In genomic region chr15:59296181-59296617, GRCh38 we compare ENCODE assay signal across 9 cellular contexts.
DNase-seq lines count a peak whose midpoint lies in the region; ATAC-seq and TF ChIP-seq lines count a peak whose summit lies in the region.
"Had no signal": no experiment of that assay in that cellular context is flagged by ENCODE, and none has a peak within 500 bp of the region (broad histone marks: within the 10 kb centered on the region; RNA-seq: fewer than 3 reads in every experiment).

No MANE protein-coding gene starts in this region.

- no peaks in the 10 kb centered on the region for H3K9me3 ChIP-seq in SJCRH30 (replicated peaks)
- no peaks in the 10 kb centered on the region for H3K9me3 ChIP-seq in spleen

- TF ChIP-seq POLR2A in spleen (IDR thresholded peaks at IDR 0.05): no peak

- 51 to 68% (median 66%) methylated on average over 6 of the region's 6 CpGs for WGBS in spleen, 5 donors

- H3K4me3 ChIP-seq in SJCRH30 (no peak overlapping the region), fibroblast of mammary gland (ENCODE audit: control insufficient read depth, low read depth, low read length) (no peak overlapping the region), spleen (no peak overlapping the region)

- peaks cover 34% of the 10 kb centered on the region for H3K4me1 ChIP-seq in SJCRH30
- H3K4me1 ChIP-seq in spleen: peaks cover 28 to 92% (median 59%) of the 10 kb centered on the region in 6 donors

- intact Hi-C loops in spleen (cut with DNase I; ENCODE audit: low total_unique reads): no loop called here

- H3K36me3 ChIP-seq in SJCRH30 (no peaks in the 10 kb centered on the region), spleen (no peaks in the 10 kb centered on the region)

- ATAC-seq in GM18511 (IDR thresholded peaks at IDR 0.05; ENCODE audit: unreplicated experiment): no peak

- TF ChIP-seq CTCF in fibroblast of mammary gland (conservative IDR thresholded peaks at IDR 0.05; ENCODE audit: control insufficient read depth, insufficient read depth, low read depth, low read length): no peak
- no peak for TF ChIP-seq CTCF in spleen (IDR thresholded peaks at IDR 0.05 in 8 of 11, conservative IDR thresholded peaks at IDR 0.05 in 3 of 11)

- DNase-seq in EL (peak; percentile 96), SJCRH30 (no peak), fibroblast of mammary gland (ENCODE audit: low read depth) (peak; percentile 97), retina (peak; percentile 44), spleen (no peak), NOMO-1 treated with dmso at 0.1 percent for 144 hours (lab: John Stamatoyannopoulos, UW; ENCODE audit: unreplicated experiment) (no peak)
- DNase-seq in activated naive CD4-positive, alpha-beta T cell treated with Interleukin-2 at 50 U/mL for 16 hours: no peak
- DNase-seq: NCI-H1930 had no signal

- H3K27me3 ChIP-seq in SJCRH30 (no peaks in the 10 kb centered on the region), spleen (replicated peaks in 1 of 7) (no peaks in the 10 kb centered on the region)

- H3K27ac ChIP-seq in SJCRH30 (peak overlapping the region; percentile 54; the same call in 1 of the 2 replicates), spleen (peak overlapping the region in 4 of 8 donors; percentile 10 to 48 (median 32))

Comparison
In these comparisons a context has a peak if more than half of its experiments do, and no peak if none do; other contexts are left out.
1. DNase-seq: peak in EL (single experiment), fibroblast of mammary gland (single experiment) and retina (single experiment); none in SJCRH30 (0 of 2), activated naive CD4-positive, alpha-beta T cell treated with Interleukin-2 at 50 U/mL for 16 hours (single experiment), spleen (single experiment) and NOMO-1 treated with dmso at 0.1 percent for 144 hours (single experiment).